ENCODE assay signal across 8 cellular contexts in genomic region chr10:17023386-17024298, GRCh38.
A peak's percentile ranks its signal among the peaks of the same experiment; 100 is the strongest.
DNase-seq lines count a peak whose midpoint lies in the region; ATAC-seq and TF ChIP-seq lines count a peak whose summit lies in the region.

No MANE protein-coding gene starts in this region.

- H3K27me3 Mint-ChIP-seq in T-helper 1 cell treated with Interleukin-12 subunit alpha and Interleukin-12 subunit beta and Interleukin-4 antibody, amounts not matched to agents 30 μg/mL and 1 μg/mL, for 36 hours (ENCODE audit: low read depth) = peaks cover 23% of the 10 kb centered on the region
- H3K27me3 Mint-ChIP-seq in immature natural killer cell (ENCODE audit: low read depth in 3 of 3) = peaks cover 5 to 12% (median 5%) of the 10 kb centered on the region in 3 donors

- H3K9me3 ChIP-seq in A673 (ENCODE audit: low read depth, low read length, poor library complexity, severe bottlenecking) (no peaks in the 10 kb centered on the region), ascending aorta (no peaks in the 10 kb centered on the region)

- peak overlapping the region; percentile 70 for H3K4me3 Mint-ChIP-seq in T-helper 1 cell treated with Interleukin-12 subunit alpha and Interleukin-12 subunit beta and Interleukin-4 antibody, amounts not matched to agents 30 μg/mL and 1 μg/mL, for 36 hours
- H3K4me3 Mint-ChIP-seq in immature natural killer cell = peak overlapping the region; percentile 55 to 76 (median 72)

- peak overlapping the region; percentile 96 for H3K27ac Mint-ChIP-seq in T-helper 1 cell treated with Interleukin-12 subunit alpha and Interleukin-12 subunit beta and Interleukin-4 antibody, amounts not matched to agents 30 μg/mL and 1 μg/mL, for 36 hours
- peak overlapping the region; percentile 90 to 99 (median 96) for H3K27ac Mint-ChIP-seq in immature natural killer cell

- ATAC-seq in GM19328 (IDR thresholded peaks at IDR 0.05; ENCODE audit: unreplicated experiment) (peak; percentile 93), HG03457 (IDR thresholded peaks at IDR 0.05; ENCODE audit: unreplicated experiment) (peak; percentile 86)

- TSS peak; percentile 89 for BruUV-seq in A673 (replicated peaks; lab: Mats Ljungman, UMichigan)

- H3K27me3 ChIP-seq in A673 (replicated peaks; ENCODE audit: insufficient read depth, low read depth, low read length, poor library complexity) (no peaks in the 10 kb centered on the region), ascending aorta (no peaks in the 10 kb centered on the region)

- H3K36me3 ChIP-seq in A673 (ENCODE audit: insufficient read depth, low read length, poor library complexity, severe bottlenecking) (no peaks in the 10 kb centered on the region), ascending aorta (no peaks in the 10 kb centered on the region)

- TF ChIP-seq CTCF in A673 (conservative IDR thresholded peaks at IDR 0.05; ENCODE audit: low read depth, low read length) (no peak), ascending aorta (IDR thresholded peaks at IDR 0.05) (no peak)

- H3K9me3 Mint-ChIP-seq in T-helper 1 cell treated with Interleukin-12 subunit alpha and Interleukin-12 subunit beta and Interleukin-4 antibody, amounts not matched to agents 30 μg/mL and 1 μg/mL, for 36 hours = peaks cover 10% of the 10 kb centered on the region
- H3K9me3 Mint-ChIP-seq in immature natural killer cell = no peaks in the 10 kb centered on the region

- DNase-seq in A673 (ENCODE audit: low spot score) (peak; percentile 96), ascending aorta (ENCODE audit: low spot score in 2 of 2) (peak; percentile 59 to 93), immature natural killer cell (peak; percentile 85 to 90 (median 87)), middle frontal gyrus (ENCODE audit: extremely low spot score, low spot score) (no peak)
- DNase-seq in stimulated activated CD4-positive, alpha-beta T cell treated with anti-CD3 and anti-CD28 coated beads, TNF-alpha, amount 100 ng/mL, for 1 hour (ENCODE audit: low read depth in 3 of 3, low spot score in 1 of 3) = peak in 2 of 3 donors; percentile 55 to 62

- intact Hi-C loops in A673 (cut with micrococcal nuclease; ENCODE audit: unreplicated experiment) (no loop called here), ascending aorta (cut with DNase I) (loop anchor here (2.0 kb wide), 1 partner anchor 17 kb away; no protein-coding TSS in a partner anchor)

- H3K27ac ChIP-seq in A673 (ENCODE audit: low read depth, low read length, poor library complexity, severe bottlenecking) (peak overlapping the region; percentile 81), ascending aorta (peak overlapping the region; percentile 48 to 64)

- H3K4me1 ChIP-seq in A673 (ENCODE audit: insufficient read depth, low read length, poor library complexity, severe bottlenecking) = peaks cover 71% of the 10 kb centered on the region
- peaks cover 4 to 31% of the 10 kb centered on the region in 2 donors for H3K4me1 ChIP-seq in ascending aorta

- H3K4me1 Mint-ChIP-seq in T-helper 1 cell treated with Interleukin-12 subunit alpha and Interleukin-12 subunit beta and Interleukin-4 antibody, amounts not matched to agents 30 μg/mL and 1 μg/mL, for 36 hours (ENCODE audit: low read depth) = peaks cover 46% of the 10 kb centered on the region
- H3K4me1 Mint-ChIP-seq in immature natural killer cell = peaks cover 57 to 68% of the 10 kb centered on the region in 2 donors

- CTCF ChIA-PET in A673 (lab: Charles Lee) = no interaction called here

- POLR2A ChIA-PET in A673 (lab: Charles Lee; ENCODE audit: low non-redundant PET) = interaction anchor here (0.5 kb wide), 1 partner anchor 208 kb away, joined by 4 read pairs; no protein-coding TSS in a partner anchor

- peak overlapping the region; percentile 10 for H3K4me3 ChIP-seq in A673 (ENCODE audit: low read depth, low read length, poor library complexity, severe bottlenecking)
- H3K4me3 ChIP-seq in ascending aorta = peak overlapping the region in 1 of 2 donors; percentile 28

- H3K36me3 Mint-ChIP-seq in T-helper 1 cell treated with Interleukin-12 subunit alpha and Interleukin-12 subunit beta and Interleukin-4 antibody, amounts not matched to agents 30 μg/mL and 1 μg/mL, for 36 hours (ENCODE audit: low read depth) = peaks cover 12% of the 10 kb centered on the region
- peaks cover 0 to 6% (median 4%) of the 10 kb centered on the region in 3 donors for H3K36me3 Mint-ChIP-seq in immature natural killer cell
